8 cellular contexts compared by ENCODE assay signal in genomic region chr7:2553831-2554581, GRCh38. TPM values are rescaled to one million over a fixed set of nuclear protein-coding genes. Genes with fewer than 3 reads are reported as not detected.
DNase-seq lines count a peak whose midpoint lies in the region; ATAC-seq and TF ChIP-seq lines count a peak whose summit lies in the region.
"Had no signal": no experiment of that assay in that cellular context is flagged by ENCODE, and none has a peak within 500 bp of the region (broad histone marks: within the 10 kb centered on the region; RNA-seq: fewer than 3 reads in every experiment).

No MANE protein-coding gene starts in this region.

- H3K4me2 ChIP-seq in SU-DHL-6 (ENCODE audit: low read depth, low read length, poor library complexity, severe bottlenecking) = peak overlapping the region; percentile 75

- H3K9ac ChIP-seq in SU-DHL-6 (ENCODE audit: low read length) (peak overlapping the region; percentile 88), skeletal muscle tissue (ENCODE audit: low read depth in 1 of 3, low read length in 3 of 3) (peak overlapping the region; percentile 95 to 97 (median 96))

- peaks cover 0 to 54% (median 24%) of the 10 kb centered on the region in 3 donors for H3K4me1 ChIP-seq in gastroesophageal sphincter
- H3K4me1 ChIP-seq in skeletal muscle tissue (ENCODE audit: control insufficient read depth in 3 of 3, insufficient read depth in 3 of 3, low read length in 3 of 3) = peaks cover 12 to 17% (median 14%) of the 10 kb centered on the region in 3 donors

- H3K27ac ChIP-seq in SU-DHL-6 (ENCODE audit: low read depth, low read length) = peak overlapping the region; percentile 90
- H3K27ac ChIP-seq in gastroesophageal sphincter = peak overlapping the region in 1 of 4 donors; percentile 99
- H3K27ac ChIP-seq in skeletal muscle tissue (ENCODE audit: low read depth, low read length) = no peak overlapping the region

- peak overlapping the region; percentile 77 for H3K4me3 ChIP-seq in HFF-Myc (replicated peaks; ENCODE audit: low read depth, low read length)
- peak overlapping the region; percentile 74 for H3K4me3 ChIP-seq in SU-DHL-6 (ENCODE audit: insufficient read depth, low read length, poor library complexity, severe bottlenecking)
- peak overlapping the region; percentile 84 to 98 for H3K4me3 ChIP-seq in gastroesophageal sphincter
- H3K4me3 ChIP-seq in skeletal muscle tissue (ENCODE audit: low read length in 3 of 3) = peak overlapping the region; percentile 88 to 90 (median 89)

- WGBS in gastroesophageal sphincter (ENCODE audit: low coverage in 1 of 2), 2 donors = 74 to 75% methylated on average over 7 of the region's 16 CpGs

- no peak for TF ChIP-seq POLR2A in gastroesophageal sphincter (IDR thresholded peaks at IDR 0.05)

- 0 out of 2 replicates have a peak, but pooled peaks cover 3% of the 10 kb centered on the region for H3F3A ChIP-seq in SU-DHL-6 (ENCODE audit: insufficient read depth)

- H3K27me3 ChIP-seq in SU-DHL-6 (ENCODE audit: low read length) (no peaks in the 10 kb centered on the region), gastroesophageal sphincter (no peaks in the 10 kb centered on the region), skeletal muscle tissue (ENCODE audit: control insufficient read depth in 3 of 3, insufficient read depth in 3 of 3, low read length in 3 of 3) (no peaks in the 10 kb centered on the region)

- H3K9me2 ChIP-seq in SU-DHL-6 (replicated peaks; ENCODE audit: insufficient read depth, low read length) = no peaks in the 10 kb centered on the region

- no peak overlapping the region for H2AFZ ChIP-seq in SU-DHL-6 (ENCODE audit: low read depth, low read length, severe bottlenecking)

- TF ChIP-seq CTCF in HFF-Myc (IDR thresholded peaks at IDR 0.05; ENCODE audit: low read depth, low read length, missing control alignments) (no peak), SU-DHL-6 (IDR thresholded peaks at IDR 0.05; ENCODE audit: insufficient read depth, low read length, poor library complexity, severe bottlenecking) (no peak), gastroesophageal sphincter (IDR thresholded peaks at IDR 0.05) (no peak), omental fat pad (IDR thresholded peaks at IDR 0.05) (no peak)

- no peaks in the 10 kb centered on the region for H4K20me1 ChIP-seq in SU-DHL-6 (ENCODE audit: low read depth, low read length)

- peaks cover 11% of the 10 kb centered on the region for H3K79me2 ChIP-seq in SU-DHL-6 (ENCODE audit: insufficient read depth, low read length)

- no peak for DNase-seq in HFF-Myc (ENCODE audit: extremely low read depth, low read depth)
- DNase-seq in mucosa of gallbladder (ENCODE audit: low spot score) = no peak
- DNase-seq in omental fat pad (ENCODE audit: low spot score) = no peak

- no peaks in the 10 kb centered on the region for H3K36me3 ChIP-seq in SU-DHL-6 (ENCODE audit: low read length)
- H3K36me3 ChIP-seq in gastroesophageal sphincter = peaks cover 0 to 35% of the 10 kb centered on the region in 2 donors
- H3K36me3 ChIP-seq in skeletal muscle tissue (ENCODE audit: control insufficient read depth in 3 of 3, insufficient read depth in 3 of 3, low read length in 3 of 3) = peaks cover 5 to 8% (median 6%) of the 10 kb centered on the region in 3 donors

- no peak for TF ChIP-seq EP300 in gastroesophageal sphincter (IDR thresholded peaks at IDR 0.05)

- H3K9me3 ChIP-seq in SU-DHL-6 (ENCODE audit: insufficient read depth, low read length) = no peaks in the 10 kb centered on the region
- H3K9me3 ChIP-seq in gastroesophageal sphincter = no peaks in the 10 kb centered on the region
- H3K9me3 ChIP-seq in skeletal muscle tissue (ENCODE audit: control insufficient read depth in 3 of 3, low read length in 3 of 3) = no peaks in the 10 kb centered on the region
- H3K9me3 ChIP-seq: mucosa of descending colon had no signal

- no peak for ATAC-seq in gastroesophageal sphincter
- no peak for ATAC-seq in omental fat pad (ENCODE audit: low FRiP score)
- no peak for ATAC-seq in HG03460 (IDR thresholded peaks at IDR 0.05; ENCODE audit: unreplicated experiment)
- ATAC-seq: mucosa of descending colon had no signal

RNA-seq across cellular contexts. Expression of gene BRAT1, which starts 1.3 kb away (rescaled TPM):
- total RNA-seq in gastroesophageal sphincter (10 to 100 TPM; 19.9 to 36.0 (median 32.4) TPM), skeletal muscle tissue (18.3 TPM), mucosa of gallbladder (35.2 TPM), omental fat pad (10 to 100 TPM; 22.7 to 33.1 (median 26.3) TPM)

RNA-seq across cellular contexts. Expression of gene IQCE, which starts 4.8 kb away (rescaled TPM):
- total RNA-seq in gastroesophageal sphincter (10 to 100 TPM in 3 of 4 donors, 1 to 10 TPM in 1; 9.7 to 23.5 (median 15.6) TPM), skeletal muscle tissue (2.1 TPM), mucosa of gallbladder (36.1 TPM), omental fat pad (10 to 100 TPM in 3 of 4 donors, 1 to 10 TPM in 1; 6.6 to 14.3 (median 12.8) TPM)

RNA-seq across cellular contexts. Expression of gene LFNG, which starts 34.4 kb away (rescaled TPM):
- 1 to 10 TPM; 4.4 to 9.8 (median 8.4) TPM for total RNA-seq in gastroesophageal sphincter
- total RNA-seq in skeletal muscle tissue = 23.0 TPM
- 31.3 TPM for total RNA-seq in mucosa of gallbladder
- 10 to 100 TPM in 3 of 4 donors, 1 to 10 TPM in 1; 4.7 to 25.9 (median 21.6) TPM for total RNA-seq in omental fat pad
